14 cellular contexts compared by ENCODE assay signal in genomic region chr13:112821340-112822055, GRCh38.
"Had no signal": no experiment of that assay in that cellular context is flagged by ENCODE, and none has a peak within 500 bp of the region (broad histone marks: within the 10 kb centered on the region; RNA-seq: fewer than 3 reads in every experiment).

No MANE protein-coding gene starts in this region.

- ATAC-seq: naive thymus-derived CD8-positive, alpha-beta T cell; stimulated activated naive CD8-positive, alpha-beta T cell treated with anti-CD3 and anti-CD28 coated beads, Interleukin-15, Interleukin-2, amounts not matched to agents 100 U/mL and 50 U/mL, for 24 hours had no signal

- H3K4me1 ChIP-seq: colonic mucosa, testis had no signal

- H3K27me3 ChIP-seq: colonic mucosa, testis had no signal

- H3K4me3 ChIP-seq: colonic mucosa, testis had no signal

- H3K27ac ChIP-seq: colonic mucosa, testis had no signal

- H3K36me3 ChIP-seq: colonic mucosa had no signal

- DNase-seq: activated CD4-positive, alpha-beta T cell treated with anti-CD3 and anti-CD28 coated beads, Interleukin-2, amount 50 U/mL, for 1 hour; activated CD4-positive, CD25-positive, alpha-beta regulatory T cell; activated naive CD4-positive, alpha-beta T cell treated with anti-CD3 and anti-CD28 coated beads, Interleukin-2, amount 50 U/mL, for 16 hours; activated T-cell treated with anti-CD3 and anti-CD28 coated beads, Interleukin-2, amount 50 U/mL, for 1 hour; caudate nucleus; colonic mucosa; effector CD4-positive, alpha-beta T cell; naive thymus-derived CD8-positive, alpha-beta T cell; nucleus accumbens; stimulated activated CD4-positive, alpha-beta T cell treated with anti-CD3 and anti-CD28 coated beads, Interleukin-4, amount 100 ng/mL, for 1 hour; stimulated activated CD8-positive, alpha-beta memory T cell treated with anti-CD3 and anti-CD28 coated beads, Interleukin-4, amount 100 ng/mL, for 48 hours; stimulated activated naive CD8-positive, alpha-beta T cell treated with anti-CD3 and anti-CD28 coated beads, Interleukin-15, Interleukin-2, amounts not matched to agents 100 U/mL and 50 U/mL, for 24 hours; T-helper 1 cell; testis had no signal

- H3K9me3 ChIP-seq: colonic mucosa, testis had no signal
